Comparison of ENCODE assay signal across 17 cellular contexts in genomic region chr11:94150056-94150455, GRCh38. TPM values are rescaled to one million over a fixed set of nuclear protein-coding genes. Genes with fewer than 3 reads are reported as not detected.
DNase-seq lines count a peak whose midpoint lies in the region; ATAC-seq, FAIRE-seq and TF ChIP-seq lines count a peak whose summit lies in the region.
"Had no signal": no experiment of that assay in that cellular context is flagged by ENCODE, and none has a peak within 500 bp of the region (broad histone marks: within the 10 kb centered on the region; RNA-seq: fewer than 3 reads in every experiment).

No MANE protein-coding gene starts in this region.

- WGBS in hepatocyte (ENCODE audit: low lambda C conversion rate, missing lambda C conversion rate): 89% methylated on average over 3 of the region's 3 CpGs

- BruUV-seq in PC-9 (replicated peaks; lab: Mats Ljungman, UMichigan): no TSS peak

- no peaks in the 10 kb centered on the region for H3K27me3 ChIP-seq in CD8-positive, alpha-beta memory T cell (ENCODE audit: insufficient read depth, low read length, poor library complexity, severe bottlenecking)
- H3K27me3 ChIP-seq in hepatocyte (no peaks in the 10 kb centered on the region), skeletal muscle tissue (ENCODE audit: control insufficient read depth in 3 of 3, insufficient read depth in 3 of 3, low read length in 3 of 3) (no peaks in the 10 kb centered on the region), PC-9 (ENCODE audit: insufficient read depth, low read depth) (no peaks in the 10 kb centered on the region)
- H3K27me3 ChIP-seq: MG63, SJSA1 had no signal

- ATAC-seq in T-helper 17 cell: no peak

- H3K9me2 ChIP-seq in hepatocyte (replicated peaks; ENCODE audit: insufficient read depth) (no peaks in the 10 kb centered on the region), PC-9 (ENCODE audit: insufficient read depth) (no peaks in the 10 kb centered on the region)

- H3K27ac ChIP-seq in CD8-positive, alpha-beta memory T cell (ENCODE audit: low read depth, low read length): no peak overlapping the region
- H3K27ac ChIP-seq in hepatocyte: peak overlapping the region; percentile 75
- peak overlapping the region; percentile 86 for H3K27ac ChIP-seq in skeletal muscle tissue (ENCODE audit: low read depth, low read length)
- no peak overlapping the region for H3K27ac ChIP-seq in PC-9
- H3K27ac ChIP-seq: KMS-11, SJSA1 had no signal

- no peak overlapping the region for H3K4me2 ChIP-seq in hepatocyte
- no peak overlapping the region for H3K4me2 ChIP-seq in PC-9
- H3K4me2 ChIP-seq: KMS-11 had no signal

- no peak overlapping the region for H3K4me3 ChIP-seq in CD8-positive, alpha-beta memory T cell (ENCODE audit: low read length)
- no peak overlapping the region for H3K4me3 ChIP-seq in hepatocyte
- no peak overlapping the region for H3K4me3 ChIP-seq in skeletal muscle tissue (ENCODE audit: low read length in 3 of 3)
- no peak overlapping the region for H3K4me3 ChIP-seq in PC-9
- H3K4me3 ChIP-seq: MG63, SJSA1 had no signal

- H3K36me3 Mint-ChIP-seq in CD8-positive, alpha-beta memory T cell: peaks cover 0 to 14% (median 6%) of the 10 kb centered on the region in 3 donors
- H3K36me3 Mint-ChIP-seq in T-helper 17 cell (ENCODE audit: low read depth): peaks cover 7% of the 10 kb centered on the region

- H4K20me1 ChIP-seq in hepatocyte (ENCODE audit: insufficient read depth, poor library complexity, severe bottlenecking): peaks cover 49% of the 10 kb centered on the region
- H4K20me1 ChIP-seq in PC-9 (ENCODE audit: insufficient read depth): peaks cover 6% of the 10 kb centered on the region; the same call in 1 of the 2 replicates

- H3K9ac ChIP-seq in skeletal muscle tissue (ENCODE audit: low read depth in 1 of 3, low read length in 3 of 3): no peak overlapping the region
- H3K9ac ChIP-seq: KMS-11 had no signal

- H3K4me1 Mint-ChIP-seq in CD8-positive, alpha-beta memory T cell: peaks cover 72 to 87% (median 85%) of the 10 kb centered on the region in 3 donors
- H3K4me1 Mint-ChIP-seq in T-helper 17 cell: peaks cover 57% of the 10 kb centered on the region

- peaks cover 22% of the 10 kb centered on the region for H3F3A ChIP-seq in PC-9 (ENCODE audit: insufficient read depth, low read depth)

- H3K4me3 Mint-ChIP-seq in CD8-positive, alpha-beta memory T cell: no peak overlapping the region
- H3K4me3 Mint-ChIP-seq in T-helper 17 cell: no peak overlapping the region
- H3K4me3 Mint-ChIP-seq: H9 had no signal

- H3K79me2 ChIP-seq in hepatocyte (peaks cover 81% of the 10 kb centered on the region), PC-9 (ENCODE audit: low read depth) (peaks cover 89% of the 10 kb centered on the region)

- no peak for FAIRE-seq in frontal cortex (lab: Jason Lieb, UNC)
- FAIRE-seq: GM18507 had no signal

- no peak overlapping the region for H2AFZ ChIP-seq in hepatocyte
- no peak overlapping the region for H2AFZ ChIP-seq in PC-9

- peaks cover 21% of the 10 kb centered on the region for H3K4me1 ChIP-seq in CD8-positive, alpha-beta memory T cell (ENCODE audit: insufficient read depth, low read length)
- peaks cover 72% of the 10 kb centered on the region for H3K4me1 ChIP-seq in hepatocyte (ENCODE audit: insufficient read depth)
- peaks cover 25 to 58% (median 35%) of the 10 kb centered on the region in 3 donors for H3K4me1 ChIP-seq in skeletal muscle tissue (ENCODE audit: control insufficient read depth in 3 of 3, insufficient read depth in 3 of 3, low read length in 3 of 3)
- H3K4me1 ChIP-seq in PC-9 (replicated peaks; ENCODE audit: insufficient read depth): peaks cover 53% of the 10 kb centered on the region

- no peak for DNase-seq in CD8-positive, alpha-beta memory T cell
- DNase-seq in T-helper 17 cell (no peak), hepatocyte (ENCODE audit: low spot score) (no peak), frontal cortex (ENCODE audit: low spot score in 2 of 2) (no peak), DMS114 treated with DMSO at 0.1 percent for 48 hours (lab: John Stamatoyannopoulos, UW; ENCODE audit: unreplicated experiment) (no peak), PC-9 (no peak)
- DNase-seq: H9, NCI-H1105 treated with DMSO at 0.1 percent for 48 hours, NCI-H187 treated with DMSO at 0.1 percent for 48 hours, NCI-H2171, NCI-H82 had no signal

- POLR2A ChIA-PET in CD8-positive, alpha-beta memory T cell (lab: Charles Lee): no interaction called here
- POLR2A ChIA-PET in PC-9 (lab: Charles Lee; ENCODE audit: unreplicated experiment): no interaction called here

- CTCF ChIA-PET in CD8-positive, alpha-beta memory T cell (lab: Charles Lee): interaction anchor here (1.0 to 1.4 kb wide), 2 partner anchors 21 to 37 kb away, joined by 3 read pairs; no protein-coding TSS in a partner anchor
- CTCF ChIA-PET in PC-9 (lab: Charles Lee): no interaction called here

- intact Hi-C loops in PC-9 (cut with micrococcal nuclease; ENCODE audit: unreplicated experiment): no loop called here

- H3K27ac Mint-ChIP-seq in CD8-positive, alpha-beta memory T cell: peak overlapping the region in 5 of 8 donors; percentile 0 to 65 (median 18)
- peak overlapping the region; percentile 48 for H3K27ac Mint-ChIP-seq in T-helper 17 cell

- H3K36me3 ChIP-seq in CD8-positive, alpha-beta memory T cell (ENCODE audit: insufficient read depth, low read length): no peaks in the 10 kb centered on the region
- H3K36me3 ChIP-seq in hepatocyte (replicated peaks; ENCODE audit: insufficient read depth, low read depth): no peaks in the 10 kb centered on the region
- H3K36me3 ChIP-seq in skeletal muscle tissue (ENCODE audit: control insufficient read depth in 3 of 3, insufficient read depth in 3 of 3, low read length in 3 of 3): peaks cover 0 to 4% (median 0%) of the 10 kb centered on the region in 3 donors
- H3K36me3 ChIP-seq in PC-9 (ENCODE audit: low read depth): no peaks in the 10 kb centered on the region
- H3K36me3 ChIP-seq: MG63, SJSA1 had no signal

- no peaks in the 10 kb centered on the region for H3K9me3 ChIP-seq in CD8-positive, alpha-beta memory T cell (ENCODE audit: low read length)
- H3K9me3 ChIP-seq in T-helper 17 cell (ENCODE audit: control insufficient read depth, low read length, poor library complexity, severe bottlenecking) (no peaks in the 10 kb centered on the region), hepatocyte (ENCODE audit: low read depth) (no peaks in the 10 kb centered on the region), skeletal muscle tissue (ENCODE audit: control insufficient read depth in 3 of 3, low read length in 3 of 3) (no peaks in the 10 kb centered on the region), PC-9 (ENCODE audit: insufficient read depth, low read depth) (no peaks in the 10 kb centered on the region; the same call in 1 of the 2 replicates)
- H3K9me3 ChIP-seq: MG63, SJSA1 had no signal

- H3K9me3 Mint-ChIP-seq in CD8-positive, alpha-beta memory T cell: no peaks in the 10 kb centered on the region
- H3K9me3 Mint-ChIP-seq: H9 had no signal

- H3K27me3 Mint-ChIP-seq in CD8-positive, alpha-beta memory T cell: no peaks in the 10 kb centered on the region
- H3K27me3 Mint-ChIP-seq in T-helper 17 cell: no peaks in the 10 kb centered on the region
- H3K27me3 Mint-ChIP-seq: B cell had no signal

- TF ChIP-seq CTCF in hepatocyte (IDR thresholded peaks at IDR 0.05; ENCODE audit: poor library complexity) (no peak), PC-9 (conservative IDR thresholded peaks at IDR 0.05) (no peak)

RNA-seq across cellular contexts. Expression of gene PANX1, which starts 21.4 kb away (rescaled TPM):
- 10 to 100 TPM; 20.0 to 20.3 TPM for total RNA-seq in CD8-positive, alpha-beta memory T cell
- polyA plus RNA-seq in CD8-positive, alpha-beta memory T cell: 12.6 TPM
- 10 to 100 TPM in 1 of 2 donors, 1 to 10 TPM in 1; 7.1 to 19.8 TPM for total RNA-seq in T-helper 17 cell
- total RNA-seq in hepatocyte: 53.0 and 58.1 TPM in 2 replicates
- polyA plus RNA-seq in hepatocyte: 25.1 and 27.2 TPM in 2 replicates
- 20.4 TPM for total RNA-seq in skeletal muscle tissue
- 192 TPM for total RNA-seq in frontal cortex
- total RNA-seq in PC-9 (2021): 10.5 and 12.6 TPM in 2 replicates

Comparison
In these comparisons a context has a peak if more than half of its experiments do, and no peak if none do; other contexts are left out.
1. H3K27ac ChIP-seq: peak in hepatocyte (single experiment) and skeletal muscle tissue (single experiment); none in CD8-positive, alpha-beta memory T cell (single experiment) and PC-9 (single experiment).